14 cellular contexts compared by ENCODE assay signal in the genomic region with DNA sequence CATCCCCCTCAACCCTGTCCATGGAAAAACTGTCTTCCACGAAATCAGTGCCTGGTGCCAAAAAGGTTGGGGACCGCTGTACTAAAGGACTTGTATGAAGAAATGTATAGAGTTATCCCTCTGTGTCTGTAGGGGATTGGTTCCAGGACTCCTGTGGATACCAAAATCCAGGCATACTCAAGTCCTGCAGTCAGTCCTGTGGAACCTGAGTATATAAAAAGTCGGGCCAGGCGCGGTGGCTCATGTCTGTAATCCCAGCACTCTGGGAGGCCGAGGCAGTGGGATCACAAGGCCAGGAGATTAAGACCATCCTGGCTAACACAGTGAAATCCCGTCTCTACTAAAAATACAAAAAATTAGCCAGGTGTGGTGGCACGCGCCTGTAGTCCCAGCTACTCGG. TPM values are rescaled to one million over a fixed set of nuclear protein-coding genes. Genes with fewer than 3 reads are reported as not detected.
A peak's percentile ranks its signal among the peaks of the same experiment; 100 is the strongest.
DNase-seq lines count a peak whose midpoint lies in the region; TF ChIP-seq lines count a peak whose summit lies in the region.
"Had no signal": no experiment of that assay in that cellular context is flagged by ENCODE, and none has a peak within 500 bp of the region (broad histone marks: within the 10 kb centered on the region; RNA-seq: fewer than 3 reads in every experiment).

No MANE protein-coding gene starts in this region.

- intact Hi-C loops in spleen (cut with DNase I; ENCODE audit: low total_unique reads), result no loop called here

- H3K4me1 ChIP-seq in endodermal cell (ENCODE audit: control insufficient read depth, insufficient read depth, low read length), result peaks cover 4% of the 10 kb centered on the region
- H3K4me1 ChIP-seq in spleen, result no peaks in the 10 kb centered on the region

- H3K9ac ChIP-seq in endodermal cell (ENCODE audit: extremely low read depth, low read length, poor library complexity, severe bottlenecking), result no peak overlapping the region
- H3K9ac ChIP-seq: GM23248 had no signal

- H3K4me1 Mint-ChIP-seq in endodermal cell (peaks cover 11% of the 10 kb centered on the region), osteocyte (ENCODE audit: unreplicated experiment) (no peaks in the 10 kb centered on the region)
- H3K4me1 Mint-ChIP-seq: CD4-positive, alpha-beta memory T cell had no signal

- no peaks in the 10 kb centered on the region for H3K36me3 ChIP-seq in WERI-Rb-1
- no peaks in the 10 kb centered on the region for H3K36me3 ChIP-seq in endodermal cell (ENCODE audit: control insufficient read depth, insufficient read depth, low read length)
- no peaks in the 10 kb centered on the region for H3K36me3 ChIP-seq in spleen

- no peak overlapping the region for H3K27ac Mint-ChIP-seq in endodermal cell
- no peak overlapping the region for H3K27ac Mint-ChIP-seq in osteocyte (ENCODE audit: unreplicated experiment)
- H3K27ac Mint-ChIP-seq: CD4-positive, alpha-beta memory T cell had no signal

- DNase-seq in WERI-Rb-1 (peak; percentile 60), endodermal cell (peak; percentile 44), spleen (peak; percentile 30), NCI-H82 treated with DMSO at 0.1 percent for 48 hours (lab: John Stamatoyannopoulos, UW; ENCODE audit: unreplicated experiment) (no peak), osteocyte (ENCODE audit: extremely low spot score, unreplicated experiment) (no peak), midbrain (lab: John Stamatoyannopoulos, UW) (no peak)
- DNase-seq: C1 segment of cervical spinal cord; Calu3; CD4-positive, alpha-beta memory T cell; COR-L47; DMS53; DMS79 treated with DMSO at 0.1 percent for 48 hours; GM23248 had no signal

- H3K9me3 ChIP-seq in WERI-Rb-1 (ENCODE audit: severe bottlenecking) (no peaks in the 10 kb centered on the region), endodermal cell (ENCODE audit: control insufficient read depth, low read length) (no peaks in the 10 kb centered on the region), spleen (no peaks in the 10 kb centered on the region)

- peak overlapping the region; percentile 41 for H3K4me3 ChIP-seq in WERI-Rb-1 (ENCODE audit: low read depth, low read length)
- H3K4me3 ChIP-seq in endodermal cell (ENCODE audit: low read length), result no peak overlapping the region
- no peak overlapping the region for H3K4me3 ChIP-seq in spleen
- H3K4me3 ChIP-seq: GM23248 had no signal

- H3K9me3 Mint-ChIP-seq in endodermal cell (no peaks in the 10 kb centered on the region), osteocyte (ENCODE audit: unreplicated experiment) (no peaks in the 10 kb centered on the region)
- H3K9me3 Mint-ChIP-seq: CD4-positive, alpha-beta memory T cell; H9 had no signal

- TF ChIP-seq POLR2A in spleen (IDR thresholded peaks at IDR 0.05), result no peak

- H3K27me3 ChIP-seq in WERI-Rb-1 (ENCODE audit: insufficient read depth, low read depth, severe bottlenecking) (no peaks in the 10 kb centered on the region), endodermal cell (ENCODE audit: control insufficient read depth, insufficient read depth, low read length, poor library complexity, severe bottlenecking) (no peaks in the 10 kb centered on the region), spleen (replicated peaks in 1 of 7) (no peaks in the 10 kb centered on the region)

- H3K27me3 Mint-ChIP-seq in endodermal cell (ENCODE audit: insufficient read depth), result no peaks in the 10 kb centered on the region
- no peaks in the 10 kb centered on the region for H3K27me3 Mint-ChIP-seq in osteocyte (ENCODE audit: unreplicated experiment)
- H3K27me3 Mint-ChIP-seq: CD4-positive, alpha-beta memory T cell had no signal

- H3K36me3 Mint-ChIP-seq in endodermal cell (ENCODE audit: low read depth) (no peaks in the 10 kb centered on the region), osteocyte (ENCODE audit: unreplicated experiment) (no peaks in the 10 kb centered on the region)
- H3K36me3 Mint-ChIP-seq: CD4-positive, alpha-beta memory T cell had no signal

- H3K4me3 Mint-ChIP-seq in endodermal cell, result no peak overlapping the region
- H3K4me3 Mint-ChIP-seq in osteocyte (ENCODE audit: unreplicated experiment), result no peak overlapping the region
- H3K4me3 Mint-ChIP-seq: CD4-positive, alpha-beta memory T cell; H9 had no signal

- no peak for TF ChIP-seq CTCF in WERI-Rb-1 (IDR thresholded peaks at IDR 0.05; ENCODE audit: low read depth, low read length)
- TF ChIP-seq CTCF in endodermal cell (conservative IDR thresholded peaks at IDR 0.05), result no peak
- TF ChIP-seq CTCF in spleen (IDR thresholded peaks at IDR 0.05 in 8 of 11, conservative IDR thresholded peaks at IDR 0.05 in 3 of 11), result no peak
- no peak for TF ChIP-seq CTCF in osteocyte (IDR thresholded peaks at IDR 0.05)

- H3K27ac ChIP-seq in WERI-Rb-1, result peak overlapping the region; percentile 67
- no peak overlapping the region for H3K27ac ChIP-seq in endodermal cell (ENCODE audit: low read depth, low read length)
- no peak overlapping the region for H3K27ac ChIP-seq in spleen
- H3K27ac ChIP-seq: GM23248 had no signal

- WGBS in endodermal cell (ENCODE audit: insufficient coverage in 1 of 2, insufficient read length in 1 of 2), 2 experiments, result 93% methylated on average over 4 to 10 of the region's 10 CpGs
- 88 to 96% (median 92%) methylated on average over 10 of the region's 10 CpGs for WGBS in spleen, 5 donors

RNA-seq across cellular contexts. Expression of gene LCA5, which starts 42.0 kb away (rescaled TPM):
- total RNA-seq in endodermal cell (10 to 100 TPM in 1 of 2 donors, 1 to 10 TPM in 1; 6.4 to 11.1 TPM), spleen (1 to 10 TPM; 1.7 to 3.5 (median 2.3) TPM), osteocyte (4.2 and 4.3 TPM in 2 replicates)
- 6.8 TPM for polyA plus RNA-seq in endodermal cell (2013, experiment 1 of 2)
- 6.7 TPM for polyA plus RNA-seq in endodermal cell (2013, experiment 2 of 2)
- polyA plus RNA-seq in spleen, result under 1 TPM; 0.43 to 0.51 (median 0.50) TPM

Comparison
In these comparisons a context has a peak if more than half of its experiments do, and no peak if none do; other contexts are left out.
1. DNase-seq: peak in WERI-Rb-1 (single experiment), endodermal cell (single experiment) and spleen (single experiment); none in NCI-H82 treated with DMSO at 0.1 percent for 48 hours (single experiment), osteocyte (single experiment) and midbrain (single experiment).